Comparison of ENCODE assay signal across 26 cellular contexts in the genomic region with DNA sequence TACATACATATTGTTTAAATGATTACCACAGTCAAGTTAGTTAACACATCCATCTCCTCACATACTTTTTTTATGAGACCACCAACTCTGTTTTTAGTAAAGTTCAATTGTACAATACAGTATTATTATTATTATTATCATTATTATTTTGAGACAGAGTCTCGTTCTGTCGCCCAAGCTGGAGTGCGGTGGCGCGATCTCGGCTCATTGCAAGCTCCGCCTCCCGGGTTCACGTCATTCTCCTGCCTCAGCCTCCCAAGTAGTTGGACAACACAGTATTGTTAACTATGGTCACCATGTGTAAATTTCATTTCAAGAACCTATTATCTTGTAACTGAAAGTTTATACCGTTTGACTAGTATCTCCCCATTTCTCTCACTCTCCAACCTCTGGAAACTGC.
"Had no signal": no experiment of that assay in that cellular context is flagged by ENCODE, and none has a peak within 500 bp of the region (broad histone marks: within the 10 kb centered on the region; RNA-seq: fewer than 3 reads in every experiment).

No MANE protein-coding gene starts in this region.

- ATAC-seq: stimulated activated effector memory CD8-positive, alpha-beta T cell treated with anti-CD3 and anti-CD28 coated beads, Interleukin-12 subunit alpha, Interleukin-12 subunit beta, amount 100 ng/mL, for 72 hours; stimulated activated memory B cell treated with anti-CD40 and anti-IgM and Interleukin-4, amounts not matched to agents 10 μg/mL and 1 μg/mL and 100 μg/mL, for 72 hours; stimulated activated naive B cell treated with anti-CD40 and anti-IgM and Interleukin-4, amounts not matched to agents 10 μg/mL and 1 μg/mL and 100 μg/mL, for 72 hours; stimulated activated naive CD8-positive, alpha-beta T cell treated with anti-CD3 and anti-CD28 coated beads, Interleukin-15, amount 100 ng/mL, for 72 hours; stimulated activated naive CD8-positive, alpha-beta T cell treated with anti-CD3 and anti-CD28 coated beads, Interleukin-15, Interleukin-2, amounts not matched to agents 100 U/mL and 50 U/mL, for 24 hours; upper lobe of right lung had no signal

- DNase-seq: stimulated activated CD4-positive, alpha-beta T cell treated with anti-CD3 and anti-CD28 coated beads, Interleukin-2, amount 100 ng/mL, for 48 hours; stimulated activated CD4-positive, alpha-beta T cell treated with anti-CD3 and anti-CD28 coated beads, Interleukin-4, amount 100 ng/mL, for 1 hour; stimulated activated CD4-positive, alpha-beta T cell treated with anti-CD3 and anti-CD28 coated beads, Interleukin-4, amount 100 ng/mL, for 24 hours; stimulated activated CD4-positive, alpha-beta T cell treated with anti-CD3 and anti-CD28 coated beads, Interleukin-4, amount 100 ng/mL, for 4 hours; stimulated activated CD8-positive, alpha-beta memory T cell treated with anti-CD3 and anti-CD28 coated beads, Interleukin-4, amount 100 ng/mL, for 48 hours; stimulated activated naive B cell treated with anti-CD40 and anti-IgM and Interleukin-4, amounts not matched to agents 10 μg/mL and 1 μg/mL and 100 μg/mL, for 72 hours; stimulated activated naive CD4-positive, alpha-beta T cell; stimulated activated naive CD4-positive, alpha-beta T cell treated with Interleukin-2 at 50 U/mL for 16 hours; stimulated activated naive CD8-positive, alpha-beta T cell treated with anti-CD3 and anti-CD28 coated beads, Interleukin-15, amount 100 ng/mL, for 72 hours; stimulated activated naive CD8-positive, alpha-beta T cell treated with anti-CD3 and anti-CD28 coated beads, Interleukin-15, Interleukin-2, amounts not matched to agents 100 U/mL and 50 U/mL, for 24 hours; stomach; substantia nigra; testis; thyroid gland; tibial artery; transverse colon; trophoblast cell; upper lobe of right lung; uterus had no signal

- H3K27me3 ChIP-seq: stomach, suprapubic skin, testis, thyroid gland, tibial artery, tibial nerve, transverse colon, upper lobe of left lung, upper lobe of right lung, uterus, vagina had no signal

- H3K9me3 ChIP-seq: stomach, suprapubic skin, testis, thoracic aorta, thyroid gland, tibial artery, tibial nerve, transverse colon, upper lobe of left lung, upper lobe of right lung, uterus, vagina had no signal

- H3K27ac ChIP-seq: stomach, suprapubic skin, testis, thoracic aorta, thyroid gland, tibial artery, tibial nerve, transverse colon, upper lobe of left lung, upper lobe of right lung, uterus, vagina had no signal

- H3K4me3 ChIP-seq: stomach, suprapubic skin, testis, thoracic aorta, thyroid gland, tibial artery, tibial nerve, transverse colon, upper lobe of left lung, upper lobe of right lung, uterus, vagina had no signal

- H3K4me1 ChIP-seq: stomach, suprapubic skin, testis, thyroid gland, tibial artery, tibial nerve, transverse colon, upper lobe of left lung, upper lobe of right lung, uterus, vagina had no signal

- H3K36me3 ChIP-seq: stomach, suprapubic skin, thoracic aorta, thyroid gland, tibial artery, tibial nerve, transverse colon, upper lobe of left lung, upper lobe of right lung, vagina had no signal
